Comparison of ENCODE assay signal across 10 cellular contexts in the genomic region with DNA sequence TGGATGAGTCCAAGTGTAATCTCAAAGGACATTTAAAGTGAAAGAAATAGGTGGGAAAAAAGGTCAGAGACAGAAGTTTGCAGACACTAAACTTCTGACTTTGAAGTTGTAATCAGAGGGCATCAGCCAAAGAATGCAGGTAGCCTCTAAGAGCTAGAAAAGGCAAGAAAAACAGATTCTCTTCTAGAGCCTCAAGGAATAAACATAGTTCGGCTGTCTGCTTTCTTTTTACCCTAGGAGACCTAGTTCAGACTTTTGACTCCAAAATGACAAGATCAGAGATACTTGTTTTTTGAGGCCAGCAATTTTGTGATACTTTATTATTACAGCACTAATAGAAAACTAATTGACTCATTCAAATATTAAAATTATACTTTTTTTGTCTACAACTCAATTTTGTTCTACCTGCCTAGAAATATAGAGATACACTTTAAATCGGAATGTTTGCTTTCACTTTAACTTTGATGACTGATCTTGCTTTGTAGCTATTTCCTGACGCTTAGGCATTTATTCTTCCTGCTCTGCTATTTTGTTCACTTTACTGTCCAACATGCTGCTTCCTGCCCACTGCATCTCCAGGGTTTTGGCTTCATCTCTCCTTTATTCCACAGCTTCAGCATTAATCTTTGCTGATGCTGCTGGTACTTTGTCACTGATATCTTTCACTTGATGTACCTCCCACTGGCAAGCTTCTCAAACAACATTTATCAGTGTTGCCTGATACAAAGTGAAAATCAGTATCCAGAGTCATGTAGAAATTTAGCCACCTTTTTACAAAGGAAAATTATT.
DNase-seq lines count a peak whose midpoint lies in the region; ATAC-seq lines count a peak whose summit lies in the region.
"Had no signal": no experiment of that assay in that cellular context is flagged by ENCODE, and none has a peak within 500 bp of the region (broad histone marks: within the 10 kb centered on the region; RNA-seq: fewer than 3 reads in every experiment).

No MANE protein-coding gene starts in this region.

- ATAC-seq in HG03558 (IDR thresholded peaks at IDR 0.05; ENCODE audit: extremely low read depth, unreplicated experiment) (peak; percentile 52), GM18520 (IDR thresholded peaks at IDR 0.05; ENCODE audit: unreplicated experiment) (no peak), GM18502 (IDR thresholded peaks at IDR 0.05; ENCODE audit: poor library complexity, unreplicated experiment) (no peak)
- peak; percentile 34 for ATAC-seq in central memory CD8-positive, alpha-beta T cell (replicated peaks; ENCODE audit: extremely low read depth, poor library complexity, severe bottlenecking)
- no peak for ATAC-seq in stimulated activated naive B cell treated with anti-CD40 and anti-IgM and Interleukin-4, amounts not matched to agents 10 μg/mL and 1 μg/mL and 100 μg/mL, for 72 hours (replicated peaks)

- no peaks in the 10 kb centered on the region for H3K36me3 Mint-ChIP-seq in activated T-cell treated with anti-CD3 and anti-CD28 coated beads, Interleukin-2, amount 50 U/mL, for 24 hours (ENCODE audit: low read depth)
- no peaks in the 10 kb centered on the region for H3K36me3 Mint-ChIP-seq in central memory CD8-positive, alpha-beta T cell (ENCODE audit: insufficient read depth)
- H3K36me3 Mint-ChIP-seq in stimulated activated naive B cell treated with anti-CD40 and anti-IgM and Interleukin-4, amounts not matched to agents 10 μg/mL and 1 μg/mL and 100 μg/mL, for 72 hours: no peaks in the 10 kb centered on the region

- H3K4me1 Mint-ChIP-seq in activated T-cell treated with anti-CD3 and anti-CD28 coated beads, Interleukin-2, amount 50 U/mL, for 24 hours (ENCODE audit: low read depth): peaks cover 32% of the 10 kb centered on the region
- peaks cover 14% of the 10 kb centered on the region for H3K4me1 Mint-ChIP-seq in central memory CD8-positive, alpha-beta T cell
- peaks cover 2 to 5% of the 10 kb centered on the region in 2 donors for H3K4me1 Mint-ChIP-seq in stimulated activated naive B cell treated with anti-CD40 and anti-IgM and Interleukin-4, amounts not matched to agents 10 μg/mL and 1 μg/mL and 100 μg/mL, for 72 hours

- H3K27me3 Mint-ChIP-seq in activated T-cell treated with anti-CD3 and anti-CD28 coated beads, Interleukin-2, amount 50 U/mL, for 24 hours: no peaks in the 10 kb centered on the region
- H3K27me3 Mint-ChIP-seq in central memory CD8-positive, alpha-beta T cell: no peaks in the 10 kb centered on the region
- no peaks in the 10 kb centered on the region for H3K27me3 Mint-ChIP-seq in stimulated activated naive B cell treated with anti-CD40 and anti-IgM and Interleukin-4, amounts not matched to agents 10 μg/mL and 1 μg/mL and 100 μg/mL, for 72 hours

- H3K27ac Mint-ChIP-seq in activated T-cell treated with anti-CD3 and anti-CD28 coated beads, Interleukin-2, amount 50 U/mL, for 24 hours: peak overlapping the region; percentile 83
- no peak overlapping the region for H3K27ac Mint-ChIP-seq in central memory CD8-positive, alpha-beta T cell (ENCODE audit: low read depth)
- H3K27ac Mint-ChIP-seq in stimulated activated naive B cell treated with anti-CD40 and anti-IgM and Interleukin-4, amounts not matched to agents 10 μg/mL and 1 μg/mL and 100 μg/mL, for 72 hours: no peak overlapping the region

- H3K9me3 Mint-ChIP-seq in activated T-cell treated with anti-CD3 and anti-CD28 coated beads, Interleukin-2, amount 50 U/mL, for 24 hours: no peaks in the 10 kb centered on the region
- H3K9me3 Mint-ChIP-seq in central memory CD8-positive, alpha-beta T cell: peaks cover 5% of the 10 kb centered on the region
- H3K9me3 Mint-ChIP-seq in stimulated activated naive B cell treated with anti-CD40 and anti-IgM and Interleukin-4, amounts not matched to agents 10 μg/mL and 1 μg/mL and 100 μg/mL, for 72 hours: no peaks in the 10 kb centered on the region

- H3K4me3 Mint-ChIP-seq in activated T-cell treated with anti-CD3 and anti-CD28 coated beads, Interleukin-2, amount 50 U/mL, for 24 hours: peak overlapping the region; percentile 73
- peak overlapping the region; percentile 66 for H3K4me3 Mint-ChIP-seq in central memory CD8-positive, alpha-beta T cell
- H3K4me3 Mint-ChIP-seq in stimulated activated naive B cell treated with anti-CD40 and anti-IgM and Interleukin-4, amounts not matched to agents 10 μg/mL and 1 μg/mL and 100 μg/mL, for 72 hours: peak overlapping the region; percentile 53

- no peak for DNase-seq in activated T-cell treated with anti-CD3 and anti-CD28 coated beads, Interleukin-2, amount 50 U/mL, for 24 hours
- DNase-seq in activated T-cell treated with anti-CD3 and anti-CD28 coated beads for 4 hours: no peak
- DNase-seq in central memory CD8-positive, alpha-beta T cell (ENCODE audit: low spot score in 2 of 2): no peak
- no peak for DNase-seq in stimulated activated naive B cell treated with anti-CD40 and anti-IgM and Interleukin-4, amounts not matched to agents 10 μg/mL and 1 μg/mL and 100 μg/mL, for 72 hours
- no peak for DNase-seq in stimulated activated CD8-positive, alpha-beta memory T cell treated with anti-CD3 and anti-CD28 coated beads, Interleukin-4, amount 100 ng/mL, for 48 hours
- DNase-seq: amniotic stem cell; NK-92 treated with Interleukin-12 subunit alpha and Interleukin-12 subunit beta, amount 100 ng/mL, for 24 hours had no signal

Comparison
In these comparisons a context has a peak if more than half of its experiments do, and no peak if none do; other contexts are left out.
1. ATAC-seq: peak in HG03558 (single experiment) and central memory CD8-positive, alpha-beta T cell (single experiment); none in stimulated activated naive B cell treated with anti-CD40 and anti-IgM and Interleukin-4, amounts not matched to agents 10 μg/mL and 1 μg/mL and 100 μg/mL, for 72 hours (0 of 2), GM18520 (single experiment) and GM18502 (single experiment).
2. Peak in every context shown above with its lines, with median percentiles within 50 percentile points of each other: H3K4me3 Mint-ChIP-seq.